In genomic region chr14:106564058-106564643, GRCh38 we compare ENCODE assay signal across 8 cellular contexts.
A peak's percentile ranks its signal among the peaks of the same experiment; 100 is the strongest.
DNase-seq lines count a peak whose midpoint lies in the region; ATAC-seq and TF ChIP-seq lines count a peak whose summit lies in the region.

No MANE protein-coding gene starts in this region.

- peaks cover 18% of the 10 kb centered on the region for H3K27me3 Mint-ChIP-seq in CD8-positive, alpha-beta T cell (ENCODE audit: low read depth)

- POLR2A ChIA-PET in CD8-positive, alpha-beta T cell (lab: Charles Lee), result no interaction called here

- no peak overlapping the region for H3K4me3 ChIP-seq in CD8-positive, alpha-beta T cell (ENCODE audit: low read depth, low read length)
- no peak overlapping the region for H3K4me3 ChIP-seq in heart left ventricle

- H3K27ac Mint-ChIP-seq in CD8-positive, alpha-beta T cell, result no peak overlapping the region

- H3K4me1 ChIP-seq in CD8-positive, alpha-beta T cell (ENCODE audit: insufficient read depth, low read length), result no peaks in the 10 kb centered on the region
- no peaks in the 10 kb centered on the region for H3K4me1 ChIP-seq in heart left ventricle

- no peaks in the 10 kb centered on the region for H3K36me3 Mint-ChIP-seq in CD8-positive, alpha-beta T cell

- H3K36me3 ChIP-seq in CD8-positive, alpha-beta T cell (ENCODE audit: insufficient read depth, low read length), result no peaks in the 10 kb centered on the region
- no peaks in the 10 kb centered on the region for H3K36me3 ChIP-seq in heart left ventricle

- peak; percentile 77 for TF ChIP-seq CTCF in CD8-positive, alpha-beta T cell (IDR thresholded peaks at IDR 0.05)
- TF ChIP-seq CTCF in heart left ventricle (IDR thresholded peaks at IDR 0.05), result peak in 6 of 12 donors; percentile 12 to 47 (median 16)

- peak; percentile 83 for ATAC-seq in CD8-positive, alpha-beta T cell
- ATAC-seq in heart left ventricle, result no peak

- no peak overlapping the region for H3K4me3 Mint-ChIP-seq in CD8-positive, alpha-beta T cell

- H3K9me3 ChIP-seq in CD8-positive, alpha-beta T cell (ENCODE audit: low read length), result no peaks in the 10 kb centered on the region
- no peaks in the 10 kb centered on the region for H3K9me3 ChIP-seq in heart left ventricle

- peak; percentile 26 to 77 (median 55) for DNase-seq in CD8-positive, alpha-beta T cell
- DNase-seq in HUDEP-2 (lab: John Stamatoyannopoulos, UW; ENCODE audit: unreplicated experiment in 76 of 76) (peak in 51 of 76 experiments; percentile 1 to 64 (median 25)), T-helper 2 cell (peak in 4 of 5 experiments; percentile 21 to 63 (median 39)), heart left ventricle (no peak), NCI-H1048 (lab: John Stamatoyannopoulos, UW) (no peak), occipital lobe (lab: John Stamatoyannopoulos, UW) (no peak)
- peak; percentile 31 for DNase-seq in central memory CD4-positive, alpha-beta T cell
- peak; percentile 14 to 36 (median 20) for DNase-seq in stimulated activated CD4-positive, alpha-beta T cell treated with anti-CD3 and anti-CD28 coated beads, TNF-alpha, amount 100 ng/mL, for 4 hours (ENCODE audit: low read depth in 3 of 3)

- no peaks in the 10 kb centered on the region for H3K27me3 ChIP-seq in CD8-positive, alpha-beta T cell (ENCODE audit: insufficient read depth, low read length)
- H3K27me3 ChIP-seq in heart left ventricle, result peaks cover 0 to 21% (median 0%) of the 10 kb centered on the region in 9 donors

- CTCF ChIA-PET in CD8-positive, alpha-beta T cell (lab: Charles Lee), result interaction anchor here (0.6 to 3.9 kb wide), 21 partner anchors 8 to 377 kb away, joined by 3 to 16 read pairs (median 4); no protein-coding TSS in a partner anchor

- H3K4me1 Mint-ChIP-seq in CD8-positive, alpha-beta T cell (ENCODE audit: low read depth), result no peaks in the 10 kb centered on the region

- TF ChIP-seq POLR2A in heart left ventricle (IDR thresholded peaks at IDR 0.05), result no peak

- no peaks in the 10 kb centered on the region for H3K9me3 Mint-ChIP-seq in CD8-positive, alpha-beta T cell

- H3K27ac ChIP-seq in CD8-positive, alpha-beta T cell (ENCODE audit: low read depth, low read length), result no peak overlapping the region
- H3K27ac ChIP-seq in heart left ventricle, result no peak overlapping the region

- intact Hi-C loops in CD8-positive, alpha-beta T cell (cut with DNase I, micrococcal nuclease), result no loop called here
- intact Hi-C loops in heart left ventricle (cut with DNase I), result no loop called here

- WGBS in heart left ventricle, 4 donors, result 48 to 57% (median 51%) methylated on average over 14 of the region's 14 CpGs

Comparison
In these comparisons a context has a peak if more than half of its experiments do, and no peak if none do; other contexts are left out.
1. DNase-seq: peak in CD8-positive, alpha-beta T cell (7 of 7), HUDEP-2 (51 of 76), T-helper 2 cell (4 of 5), central memory CD4-positive, alpha-beta T cell (single experiment) and stimulated activated CD4-positive, alpha-beta T cell treated with anti-CD3 and anti-CD28 coated beads, TNF-alpha, amount 100 ng/mL, for 4 hours (3 of 3); none in heart left ventricle (0 of 5), NCI-H1048 (single experiment) and occipital lobe (single experiment).